Comparison of ENCODE assay signal across 8 cellular contexts in genomic region chr1:110964400-110964903, GRCh38. TPM values are rescaled to one million over a fixed set of nuclear protein-coding genes. Genes with fewer than 3 reads are reported as not detected.
DNase-seq lines count a peak whose midpoint lies in the region; ATAC-seq and TF ChIP-seq lines count a peak whose summit lies in the region.

No MANE protein-coding gene starts in this region.

- peaks cover 8% of the 10 kb centered on the region for H3K79me1 ChIP-seq in trophoblast cell (ENCODE audit: low read length)

- ATAC-seq in DND-41 (ENCODE audit: insufficient read depth, low read depth): no peak

- H3K4me2 ChIP-seq in DND-41 (ENCODE audit: insufficient read depth, low read length): peak overlapping the region; percentile 77
- H3K4me2 ChIP-seq in trophoblast cell (ENCODE audit: low read length): peak overlapping the region; percentile 42

- no peak for TF ChIP-seq EP300 in esophagus muscularis mucosa (IDR thresholded peaks at IDR 0.05)

- no peak overlapping the region for H3K14ac ChIP-seq in trophoblast cell (ENCODE audit: low read length)

- no peak overlapping the region for H2BK120ac ChIP-seq in trophoblast cell (ENCODE audit: insufficient read depth, low read length, poor library complexity)

- intact Hi-C loops in esophagus muscularis mucosa (cut with DNase I): no loop called here

- H3K18ac ChIP-seq in trophoblast cell (ENCODE audit: low read length): no peak overlapping the region

- H3K79me2 ChIP-seq in DND-41 (ENCODE audit: insufficient read depth, low read length): peaks cover 41% of the 10 kb centered on the region
- H3K79me2 ChIP-seq in trophoblast cell (ENCODE audit: control insufficient read depth, insufficient read depth, low read length, poor library complexity): no peaks in the 10 kb centered on the region

- H4K91ac ChIP-seq in trophoblast cell (ENCODE audit: low read depth, low read length): peak overlapping the region; percentile 28

- H3K27me3 ChIP-seq in DND-41 (ENCODE audit: insufficient read depth, low read length, poor library complexity) (no peaks in the 10 kb centered on the region), esophagus muscularis mucosa (peaks cover 0 to 19% (median 0%) of the 10 kb centered on the region in 4 donors), trophoblast cell (ENCODE audit: insufficient read depth, low read length) (no peaks in the 10 kb centered on the region)

- H3K9ac ChIP-seq in DND-41 (ENCODE audit: low read depth, low read length): no peak overlapping the region; the same call in 1 of the 2 replicates
- no peak overlapping the region for H3K9ac ChIP-seq in trophoblast cell (ENCODE audit: low read length)

- H4K12ac ChIP-seq in trophoblast cell (ENCODE audit: low read depth, low read length): peak overlapping the region; percentile 18

- no peak overlapping the region for H2BK12ac ChIP-seq in trophoblast cell (ENCODE audit: low read length)

- H3K4me3 ChIP-seq in DND-41 (ENCODE audit: low read depth in 1 of 2, low read length in 2 of 2) (peak overlapping the region in 1 of 2 experiments; percentile 74; a peak in 2 of 4 replicates), esophagus muscularis mucosa (peak overlapping the region; percentile 57 to 76 (median 69)), trophoblast cell (ENCODE audit: low read depth, low read length) (no peak overlapping the region)

- H4K8ac ChIP-seq in trophoblast cell (ENCODE audit: low read depth, low read length): peak overlapping the region; percentile 36

- TF ChIP-seq CTCF in DND-41 (IDR thresholded peaks at IDR 0.05; ENCODE audit: borderline replicate concordance, extremely low read depth, low read length, poor library complexity, severe bottlenecking) (no peak), RWPE1 (conservative IDR thresholded peaks at IDR 0.05; ENCODE audit: low read depth) (no peak), esophagus muscularis mucosa (IDR thresholded peaks at IDR 0.05) (no peak)

- no peak overlapping the region for H3K4ac ChIP-seq in trophoblast cell (ENCODE audit: low read depth, low read length)

- peaks cover 6% of the 10 kb centered on the region; the same call in 1 of the 2 replicates for H3K36me3 ChIP-seq in DND-41 (ENCODE audit: insufficient read depth, low read length)
- no peaks in the 10 kb centered on the region for H3K36me3 ChIP-seq in esophagus muscularis mucosa
- H3K36me3 ChIP-seq in trophoblast cell (ENCODE audit: control insufficient read depth in 1 of 2, insufficient read depth in 2 of 2, low read length in 2 of 2): no peaks in the 10 kb centered on the region

- DNase-seq in DND-41: no peak
- no peak for DNase-seq in RWPE1 (ENCODE audit: low spot score)
- no peak for DNase-seq in esophagus muscularis mucosa (ENCODE audit: extremely low spot score)
- DNase-seq in trophoblast cell: no peak
- DNase-seq in stimulated activated CD8-positive, alpha-beta memory T cell treated with anti-CD3 and anti-CD28 coated beads, Interleukin-4, amount 100 ng/mL, for 48 hours: no peak
- no peak for DNase-seq in NAMALWA (ENCODE audit: low spot score)
- no peak for DNase-seq in HuH-7 (ENCODE audit: low spot score)
- DNase-seq in NCI-H1436 treated with DMSO at 0.1 percent for 48 hours (lab: John Stamatoyannopoulos, UW): no peak

- no peak overlapping the region for H2AK5ac ChIP-seq in trophoblast cell (ENCODE audit: low read length)

- no peak for TF ChIP-seq POLR2A in esophagus muscularis mucosa (IDR thresholded peaks at IDR 0.05; ENCODE audit: low read depth)

- H3K27ac ChIP-seq in DND-41 (ENCODE audit: low read length) (peak overlapping the region; percentile 54), RWPE1 (peak overlapping the region; percentile 99), esophagus muscularis mucosa (replicated peaks in 1 of 4) (peak overlapping the region; percentile 79 to 94 (median 92)), trophoblast cell (ENCODE audit: low read depth, low read length) (no peak overlapping the region)

- H2BK5ac ChIP-seq in trophoblast cell (ENCODE audit: low read depth, low read length, poor library complexity): no peak overlapping the region

- POLR2A ChIA-PET in RWPE1 (lab: Yijun Ruan, JAX; ENCODE audit: low non-redundant PET): interaction anchor here (0.7 kb wide), 1 partner anchor 177 kb away, joined by 3 read pairs; no protein-coding TSS in a partner anchor

- 48% methylated on average over 8 of the region's 8 CpGs for WGBS in esophagus muscularis mucosa
- WGBS in trophoblast cell (ENCODE audit: extremely low coverage, insufficient coverage, insufficient read length): no CpG with 5 or more reads among the region's 8 CpGs

- peaks cover 12% of the 10 kb centered on the region; the same call in 1 of the 2 replicates for H4K20me1 ChIP-seq in DND-41 (ENCODE audit: insufficient read depth, low read length)

- CTCF ChIA-PET in RWPE1 (lab: Yijun Ruan, JAX): interaction anchor here (0.7 kb wide), 1 partner anchor 702 kb away, joined by 3 read pairs; no protein-coding TSS in a partner anchor

- H3K23ac ChIP-seq in trophoblast cell (ENCODE audit: low read length): no peak overlapping the region

- peaks cover 5% of the 10 kb centered on the region for H3K9me3 ChIP-seq in DND-41 (ENCODE audit: insufficient read depth, low read length, severe bottlenecking)
- peaks cover 0 to 40% (median 15%) of the 10 kb centered on the region in 4 donors for H3K9me3 ChIP-seq in esophagus muscularis mucosa
- peaks cover 4% of the 10 kb centered on the region for H3K9me3 ChIP-seq in trophoblast cell (ENCODE audit: insufficient read depth, low read depth, low read length)

- peak overlapping the region; percentile 72 for H2AFZ ChIP-seq in DND-41 (ENCODE audit: low read depth, low read length)
- H2AFZ ChIP-seq in trophoblast cell (ENCODE audit: insufficient read depth, low read length, poor library complexity): peak overlapping the region; percentile 59

- peaks cover 47% of the 10 kb centered on the region for H3K4me1 ChIP-seq in DND-41 (ENCODE audit: insufficient read depth, low read length)
- peaks cover 0 to 15% (median 8%) of the 10 kb centered on the region in 4 donors for H3K4me1 ChIP-seq in esophagus muscularis mucosa
- no peaks in the 10 kb centered on the region for H3K4me1 ChIP-seq in trophoblast cell (ENCODE audit: control insufficient read depth in 1 of 2, insufficient read depth in 2 of 2, low read length in 2 of 2)

RNA-seq across cellular contexts. Expression of gene LRIF1, which starts 0.7 kb away (rescaled TPM):
- 1 to 10 TPM; 4.5 to 8.3 (median 6.6) TPM for total RNA-seq in esophagus muscularis mucosa
- polyA plus RNA-seq in trophoblast cell (2013): 22.1 and 22.6 TPM in 2 replicates
